Comparison of ENCODE assay signal across 19 cellular contexts in the genomic region with DNA sequence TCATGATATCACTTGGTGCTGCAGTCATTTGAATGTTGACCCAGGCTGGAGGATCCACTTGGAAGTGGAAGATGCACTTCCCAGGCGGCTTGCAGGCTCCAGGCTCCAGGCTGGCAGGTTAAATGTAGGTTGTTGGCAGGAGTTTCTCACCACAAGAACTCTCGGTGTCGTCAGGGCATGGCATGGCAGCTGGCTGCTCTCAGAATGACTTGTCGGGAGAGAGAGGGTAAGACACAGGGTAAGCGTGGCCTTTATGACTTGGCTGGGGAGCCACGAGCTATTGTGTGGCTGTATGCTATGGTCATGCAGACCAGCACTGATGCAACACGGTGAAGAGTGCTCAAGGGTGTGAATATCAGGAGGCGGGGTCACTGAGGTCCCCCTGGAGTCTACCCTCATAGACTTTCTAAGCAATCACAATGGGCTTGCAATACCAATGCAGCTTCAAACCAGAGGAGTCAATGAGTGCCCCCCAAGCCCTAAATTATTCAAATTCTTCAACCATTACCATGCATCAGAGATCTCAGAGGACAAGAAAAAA.
A peak's percentile ranks its signal among the peaks of the same experiment; 100 is the strongest.
DNase-seq lines count a peak whose midpoint lies in the region; ATAC-seq and TF ChIP-seq lines count a peak whose summit lies in the region.
"Had no signal": no experiment of that assay in that cellular context is flagged by ENCODE, and none has a peak within 500 bp of the region (broad histone marks: within the 10 kb centered on the region; RNA-seq: fewer than 3 reads in every experiment).

No MANE protein-coding gene starts in this region.

- H3K79me1 ChIP-seq in IMR-90 (ENCODE audit: low read depth in 1 of 2, low read length in 2 of 2) (no peaks in the 10 kb centered on the region), mesendoderm (ENCODE audit: low read length) (no peaks in the 10 kb centered on the region)

- no peak overlapping the region for H4K5ac ChIP-seq in IMR-90 (ENCODE audit: low read depth, low read length)
- H4K5ac ChIP-seq in mesendoderm (ENCODE audit: low read length), result no peak overlapping the region

- 83% methylated on average over 3 of the region's 8 CpGs; no CpG with 5 or more reads in 1 of the 2 experiments for WGBS in IMR-90 (ENCODE audit: extremely low coverage in 2 of 2, insufficient read length in 1 of 2), 2 experiments
- no CpG with 5 or more reads among the region's 8 CpGs for WGBS in mesendoderm (ENCODE audit: extremely low coverage, insufficient coverage, low lambda C conversion rate)

- peaks cover 15% of the 10 kb centered on the region for H3K36me3 Mint-ChIP-seq in WTC11

- peaks cover 16% of the 10 kb centered on the region for H3K9me3 Mint-ChIP-seq in WTC11

- no peak overlapping the region for H3K4me2 ChIP-seq in IMR-90 (ENCODE audit: low read depth, low read length)
- H3K4me2 ChIP-seq in mesendoderm (ENCODE audit: low read length), result no peak overlapping the region

- H3K27me3 ChIP-seq in IMR-90 (ENCODE audit: control insufficient read depth, insufficient read depth, low read length) (no peaks in the 10 kb centered on the region), mesendoderm (ENCODE audit: insufficient read depth, low read length, poor library complexity) (no peaks in the 10 kb centered on the region)
- H3K27me3 ChIP-seq: Peyer's patch, SJSA1 had no signal

- H3K4me1 ChIP-seq in IMR-90 (ENCODE audit: control insufficient read depth, insufficient read depth, low read length) (no peaks in the 10 kb centered on the region), mesendoderm (ENCODE audit: control insufficient read depth, low read depth, low read length) (no peaks in the 10 kb centered on the region)
- H3K4me1 ChIP-seq: Peyer's patch, SJSA1 had no signal

- ATAC-seq in IMR-90 (ENCODE audit: low read depth), result no peak
- ATAC-seq in WTC11, result peak; percentile 95
- ATAC-seq in HG02840 (IDR thresholded peaks at IDR 0.05; ENCODE audit: low FRiP score, unreplicated experiment), result no peak
- no peak for ATAC-seq in GM21576 (IDR thresholded peaks at IDR 0.05; ENCODE audit: unreplicated experiment)
- no peak for ATAC-seq in GM18909 (IDR thresholded peaks at IDR 0.05; ENCODE audit: poor library complexity, unreplicated experiment)
- ATAC-seq: GM12878 had no signal

- H2BK5ac ChIP-seq in IMR-90 (ENCODE audit: low read depth, low read length, poor library complexity, severe bottlenecking), result no peak overlapping the region
- H2BK5ac ChIP-seq in mesendoderm (ENCODE audit: low read length), result no peak overlapping the region

- DNase-seq in ELF-1 (ENCODE audit: low read depth, low spot score), result peak; percentile 6
- DNase-seq in IMR-90, result no peak
- peak; percentile 29 for DNase-seq in WTC11 (ENCODE audit: low spot score)
- peak; percentile 43 for DNase-seq in mesendoderm
- no peak for DNase-seq in AML-193 (lab: John Stamatoyannopoulos, UW)
- DNase-seq: GOT3, HFFc6, NCI-H1436 treated with DMSO at 0.1 percent for 48 hours, NCI-H2081 treated with DMSO at 0.1 percent for 48 hours, NCI-H446 treated with DMSO at 0.1 percent for 48 hours, NCI-H774, Peyer's patch had no signal

- no peak overlapping the region for H3K4me3 Mint-ChIP-seq in WTC11
- H3K4me3 Mint-ChIP-seq: HFFc6; T-helper 1 cell treated with Interleukin-12 subunit alpha and Interleukin-12 subunit beta and Interleukin-4 antibody, amounts not matched to agents 30 μg/mL and 1 μg/mL, for 36 hours had no signal

- POLR2A ChIA-PET in IMR-90 (lab: Charles Lee; ENCODE audit: unreplicated experiment), result no interaction called here
- POLR2A ChIA-PET in WTC11 (lab: Charles Lee), result no interaction called here

- H3K27me3 Mint-ChIP-seq in WTC11 (ENCODE audit: low read depth), result peaks cover 2% of the 10 kb centered on the region; the same call in 1 of the 2 replicates

- CTCF ChIA-PET in IMR-90 (lab: Yijun Ruan, JAX) (no interaction called here), WTC11 (lab: Charles Lee) (interaction anchor here (1.3 kb wide), 1 partner anchor 560 kb away, joined by 3 read pairs; no protein-coding TSS in a partner anchor)

- H3K56ac ChIP-seq in IMR-90 (ENCODE audit: extremely low read depth, insufficient read depth, low read length) (no peak overlapping the region), mesendoderm (ENCODE audit: low read length) (no peak overlapping the region)

- no peaks in the 10 kb centered on the region for H3K36me3 ChIP-seq in IMR-90 (ENCODE audit: control insufficient read depth, insufficient read depth, low read length)
- H3K36me3 ChIP-seq in mesendoderm (ENCODE audit: control insufficient read depth, insufficient read depth, low read length), result no peaks in the 10 kb centered on the region
- H3K36me3 ChIP-seq: Peyer's patch, SJSA1 had no signal

- TF ChIP-seq POLR2A in IMR-90 (IDR thresholded peaks at IDR 0.05; ENCODE audit: low read depth, low read length), result no peak

- BruUV-seq in IMR-90 (replicated peaks; lab: Mats Ljungman, UMichigan), result no TSS peak

- no peak overlapping the region for H2AK9ac ChIP-seq in IMR-90 (replicated peaks; ENCODE audit: low read depth, low read length, poor library complexity)

- no peak overlapping the region for H3K18ac ChIP-seq in IMR-90 (ENCODE audit: low read depth, low read length)
- H3K18ac ChIP-seq in mesendoderm (ENCODE audit: low read length), result no peak overlapping the region

- H2BK15ac ChIP-seq in IMR-90 (ENCODE audit: low read depth, low read length) (no peak overlapping the region), mesendoderm (replicated peaks; ENCODE audit: low read depth) (no peak overlapping the region)

- H4K20me1 ChIP-seq in IMR-90 (ENCODE audit: insufficient read depth, low read length), result no peaks in the 10 kb centered on the region

- H3K4me3 ChIP-seq in IMR-90 (ENCODE audit: insufficient read depth, low read depth, low read length) (no peak overlapping the region), mesendoderm (ENCODE audit: low read length) (no peak overlapping the region)
- H3K4me3 ChIP-seq: GM12878, Peyer's patch, SJSA1 had no signal

- H3K9ac ChIP-seq in IMR-90 (ENCODE audit: low read depth, low read length) (no peak overlapping the region), mesendoderm (ENCODE audit: low read length) (no peak overlapping the region)

- no peak overlapping the region for H3K27ac Mint-ChIP-seq in WTC11
- H3K27ac Mint-ChIP-seq: HFFc6; T-helper 1 cell treated with Interleukin-12 subunit alpha and Interleukin-12 subunit beta and Interleukin-4 antibody, amounts not matched to agents 30 μg/mL and 1 μg/mL, for 36 hours had no signal

- H2BK120ac ChIP-seq in IMR-90 (ENCODE audit: low read depth, low read length) (no peak overlapping the region), mesendoderm (ENCODE audit: low read depth, low read length) (no peak overlapping the region)

- H3K4me1 Mint-ChIP-seq in WTC11, result peaks cover 25% of the 10 kb centered on the region

- H3K9me1 ChIP-seq in IMR-90 (ENCODE audit: insufficient read depth, low read length), result no peaks in the 10 kb centered on the region

- H2AK5ac ChIP-seq in IMR-90 (ENCODE audit: low read depth, low read length) (no peak overlapping the region), mesendoderm (ENCODE audit: low read length) (no peak overlapping the region)

- H3K23ac ChIP-seq in IMR-90 (ENCODE audit: low read depth, low read length), result no peak overlapping the region
- no peak overlapping the region for H3K23ac ChIP-seq in mesendoderm (ENCODE audit: low read length)

- peak overlapping the region; percentile 51 for H2AFZ ChIP-seq in IMR-90 (replicated peaks; ENCODE audit: low read length, poor library complexity)

- no peak overlapping the region for H3K4ac ChIP-seq in IMR-90 (ENCODE audit: low read depth, low read length)
- H3K4ac ChIP-seq in mesendoderm (ENCODE audit: low read depth, low read length), result no peak overlapping the region

- H2BK20ac ChIP-seq in IMR-90 (ENCODE audit: low read depth, low read length), result no peak overlapping the region

- intact Hi-C loops in IMR-90 (cut with micrococcal nuclease), result no loop called here

- H3K9me3 ChIP-seq in IMR-90 (ENCODE audit: control insufficient read depth, insufficient read depth, low read length), result no peaks in the 10 kb centered on the region
- H3K9me3 ChIP-seq: SJSA1 had no signal

- no peaks in the 10 kb centered on the region for H3K79me2 ChIP-seq in mesendoderm (ENCODE audit: control insufficient read depth, insufficient read depth, low read length)

- H4K91ac ChIP-seq in IMR-90 (ENCODE audit: insufficient read depth, low read depth, low read length), result no peak overlapping the region

- no peak for TF ChIP-seq CTCF in IMR-90 (conservative IDR thresholded peaks at IDR 0.05; ENCODE audit: low read depth, low read length)
- TF ChIP-seq CTCF in WTC11 (IDR thresholded peaks at IDR 0.05), result no peak

- dilution Hi-C loops in IMR-90 (cut with HindIII; ENCODE audit: low sequenced_read_pairs, unreplicated experiment), result no loop called here

- H4K8ac ChIP-seq in IMR-90 (ENCODE audit: low read depth in 2 of 2, low read length in 2 of 2) (no peak overlapping the region), mesendoderm (ENCODE audit: low read depth, low read length) (no peak overlapping the region)

- no peak overlapping the region for H3K27ac ChIP-seq in IMR-90 (ENCODE audit: insufficient read depth, low read length)
- no peak overlapping the region for H3K27ac ChIP-seq in mesendoderm (ENCODE audit: low read depth, low read length)
- H3K27ac ChIP-seq: C4-2B, Peyer's patch, SJSA1 had no signal

- in situ Hi-C loops in IMR-90 (cut with MboI; ENCODE audit: low sequenced_read_pairs), result no loop called here

- TF ChIP-seq RAD21 in IMR-90 (IDR thresholded peaks at IDR 0.05; ENCODE audit: low read length), result no peak

- H3K14ac ChIP-seq in IMR-90 (replicated peaks; ENCODE audit: low read depth, low read length), result no peak overlapping the region

TF ChIP-seq in IMR-90, 13 proteins besides CTCF, POLR2A, EP300 and RAD21:
- no peak for TF ChIP-seq FOS (IDR thresholded peaks at IDR 0.05; ENCODE audit: low read depth, low read length)
- TF ChIP-seq BHLHE40 (IDR thresholded peaks at IDR 0.05; ENCODE audit: low read depth, low read length), result no peak
- no peak for TF ChIP-seq RCOR1 (IDR thresholded peaks at IDR 0.05; ENCODE audit: insufficient replicate concordance, low read length)
- TF ChIP-seq SMC3 (IDR thresholded peaks at IDR 0.05; ENCODE audit: low read depth, low read length), result no peak
- no peak for TF ChIP-seq MAFK (IDR thresholded peaks at IDR 0.05; ENCODE audit: low read depth, low read length)

TF ChIP-seq in WTC11, 78 proteins besides CTCF, POLR2A, EP300 and RAD21:
- TF ChIP-seq, protein P1, sequence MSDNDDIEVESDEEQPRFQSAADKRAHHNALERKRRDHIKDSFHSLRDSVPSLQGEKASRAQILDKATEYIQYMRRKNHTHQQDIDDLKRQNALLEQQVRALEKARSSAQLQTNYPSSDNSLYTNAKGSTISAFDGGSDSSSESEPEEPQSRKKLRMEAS (CRISPR knock-in tag; IDR thresholded peaks at IDR 0.05), result peak; percentile 36; the same call in 1 of the 2 replicates
- no peak for TF ChIP-seq RORB (CRISPR knock-in tag; IDR thresholded peaks at IDR 0.05)
- TF ChIP-seq ETV6 (CRISPR knock-in tag; IDR thresholded peaks at IDR 0.05), result 0 out of 2 replicates have a peak, but pooled peaks have one; percentile 22
- no peak for TF ChIP-seq TCF7 (CRISPR knock-in tag; IDR thresholded peaks at IDR 0.05; ENCODE audit: low read depth)

Comparison
In these comparisons a context has a peak if more than half of its experiments do, and no peak if none do; other contexts are left out.
1. DNase-seq: peak in ELF-1 (single experiment), WTC11 (single experiment) and mesendoderm (single experiment); none in IMR-90 (single experiment) and AML-193 (0 of 2).